In the genomic region with DNA sequence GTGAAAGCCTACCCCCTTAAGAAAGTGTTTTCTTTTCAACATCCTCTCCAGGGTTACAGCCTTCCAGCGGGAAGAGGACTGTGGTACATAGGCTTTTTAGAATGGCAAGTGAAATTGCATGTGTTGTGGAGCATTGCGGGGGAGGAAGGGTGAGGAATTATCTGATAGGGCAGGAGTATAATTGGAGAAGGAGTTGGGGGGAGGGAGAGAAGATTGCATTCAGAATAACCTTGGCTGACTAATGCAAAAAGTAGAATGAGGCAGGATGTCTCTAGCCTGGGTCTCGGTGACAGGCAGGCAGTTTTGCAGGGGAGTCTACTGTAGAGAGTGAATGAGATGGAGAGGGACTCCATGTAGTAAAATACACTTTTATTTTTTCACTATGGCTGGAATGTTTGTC, we compare ENCODE assay signal across 26 cellular contexts. TPM values are rescaled to one million over a fixed set of nuclear protein-coding genes. Genes with fewer than 3 reads are reported as not detected.
"Had no signal": no experiment of that assay in that cellular context is flagged by ENCODE, and none has a peak within 500 bp of the region (broad histone marks: within the 10 kb centered on the region; RNA-seq: fewer than 3 reads in every experiment).

No MANE protein-coding gene starts in this region.

- H3K27ac Mint-ChIP-seq: activated CD4-positive, alpha-beta memory T cell treated with anti-CD3 and anti-CD28 coated beads, Interleukin-2, amount 10 ng/mL, durations not matched to agents 7 days and 5 days; activated naive CD4-positive, alpha-beta T cell treated with anti-CD3 and anti-CD28 coated beads, Interleukin-2, amount 10 ng/mL, durations not matched to agents 7 days and 5 days; activated naive CD8-positive, alpha-beta T cell treated with anti-CD3 and anti-CD28 coated beads for 36 hours; activated T-helper 17 cell treated with anti-CD3 and anti-CD28 coated beads, Interleukin-2, amount 50 U/mL, for 72 hours had no signal

- H3K27ac ChIP-seq: SJCRH30, VCaP had no signal

- H3K36me3 Mint-ChIP-seq: activated naive CD4-positive, alpha-beta T cell treated with anti-CD3 and anti-CD28 coated beads, Interleukin-2, amount 10 ng/mL, durations not matched to agents 7 days and 5 days; activated naive CD8-positive, alpha-beta T cell treated with anti-CD3 and anti-CD28 coated beads for 36 hours had no signal

- H3K27me3 Mint-ChIP-seq: activated CD4-positive, alpha-beta memory T cell treated with anti-CD3 and anti-CD28 coated beads, Interleukin-2, amount 10 ng/mL, durations not matched to agents 7 days and 5 days had no signal

- H3K4me2 ChIP-seq: SK-N-SH had no signal

- H3K9me3 ChIP-seq: MG63, SJCRH30, SK-N-SH had no signal

- H3K36me3 ChIP-seq: MG63, SJCRH30 had no signal

- H3K4me1 Mint-ChIP-seq: activated CD4-positive, alpha-beta memory T cell treated with anti-CD3 and anti-CD28 coated beads, Interleukin-2, amount 10 ng/mL, durations not matched to agents 7 days and 5 days; activated naive CD4-positive, alpha-beta T cell treated with anti-CD3 and anti-CD28 coated beads, Interleukin-2, amount 10 ng/mL, durations not matched to agents 7 days and 5 days; activated naive CD8-positive, alpha-beta T cell treated with anti-CD3 and anti-CD28 coated beads for 36 hours; activated T-helper 17 cell treated with anti-CD3 and anti-CD28 coated beads, Interleukin-2, amount 50 U/mL, for 72 hours had no signal

- H3K4me3 Mint-ChIP-seq: activated CD4-positive, alpha-beta memory T cell treated with anti-CD3 and anti-CD28 coated beads, Interleukin-2, amount 10 ng/mL, durations not matched to agents 7 days and 5 days; activated naive CD4-positive, alpha-beta T cell treated with anti-CD3 and anti-CD28 coated beads, Interleukin-2, amount 10 ng/mL, durations not matched to agents 7 days and 5 days; activated naive CD8-positive, alpha-beta T cell treated with anti-CD3 and anti-CD28 coated beads for 36 hours; activated T-helper 17 cell treated with anti-CD3 and anti-CD28 coated beads, Interleukin-2, amount 50 U/mL, for 72 hours had no signal

- DNase-seq: activated CD4-positive, alpha-beta memory T cell treated with anti-CD3 and anti-CD28 coated beads, Interleukin-2, amount 10 ng/mL, durations not matched to agents 7 days and 5 days; activated CD4-positive, alpha-beta T cell treated with anti-CD3 and anti-CD28 coated beads, Interleukin-2, amount 50 U/mL, for 1 hour; activated CD4-positive, CD25-positive, alpha-beta regulatory T cell; activated gamma-delta T cell treated with Interleukin-2 at 50 U/mL for 16 hours; activated naive CD4-positive, alpha-beta T cell treated with anti-CD3 and anti-CD28 coated beads, Interleukin-2, amount 10 ng/mL, durations not matched to agents 7 days and 5 days; activated naive CD8-positive, alpha-beta T cell treated with anti-CD3 and anti-CD28 coated beads for 36 hours; activated T-cell treated with anti-CD3 and anti-CD28 coated beads for 4 hours; activated T-cell treated with anti-CD3 and anti-CD28 coated beads, Interleukin-2, amount 50 U/mL, for 48 hours; MG63; NCI-H1105; NCI-H1436 treated with DMSO at 0.1 percent for 48 hours; NCI-H187; NCI-H2081; NCI-H226; NCI-H526; NCI-H82; Right ventricle myocardium superior; RPMI8226; SJCRH30; SK-N-SH; T-helper 1 cell had no signal

- H3K4me1 ChIP-seq: SJCRH30 had no signal

- H3K4me3 ChIP-seq: MG63, SJCRH30 had no signal

- H3K9me3 Mint-ChIP-seq: activated CD4-positive, alpha-beta memory T cell treated with anti-CD3 and anti-CD28 coated beads, Interleukin-2, amount 10 ng/mL, durations not matched to agents 7 days and 5 days; activated naive CD4-positive, alpha-beta T cell treated with anti-CD3 and anti-CD28 coated beads, Interleukin-2, amount 10 ng/mL, durations not matched to agents 7 days and 5 days; activated naive CD8-positive, alpha-beta T cell treated with anti-CD3 and anti-CD28 coated beads for 36 hours had no signal

- H3K9ac ChIP-seq: SK-N-SH had no signal

RNA-seq across cellular contexts. Expression of a gene that starts 2.4 kb away (rescaled TPM):
- total RNA-seq: activated CD4-positive, alpha-beta memory T cell treated with anti-CD3 and anti-CD28 coated beads, Interleukin-2, amount 10 ng/mL, durations not matched to agents 7 days and 5 days; activated CD8-positive, alpha-beta memory T cell treated with anti-CD3 and anti-CD28 coated beads for 36 hours; activated naive CD8-positive, alpha-beta T cell treated with anti-CD3 and anti-CD28 coated beads for 36 hours; activated T-helper 17 cell treated with anti-CD3 and anti-CD28 coated beads, Interleukin-2, amount 50 U/mL, for 72 hours; NCI-H460; OCI-LY7; SJCRH30 had no signal
